ENCODE assay signal across 9 cellular contexts in genomic region chr19:55437410-55437809, GRCh38. TPM values are rescaled to one million over a fixed set of nuclear protein-coding genes. Genes with fewer than 3 reads are reported as not detected.
DNase-seq lines count a peak whose midpoint lies in the region; ATAC-seq and TF ChIP-seq lines count a peak whose summit lies in the region.
"Had no signal": no experiment of that assay in that cellular context is flagged by ENCODE, and none has a peak within 500 bp of the region (broad histone marks: within the 10 kb centered on the region; RNA-seq: fewer than 3 reads in every experiment).

No MANE protein-coding gene starts in this region.

- no peaks in the 10 kb centered on the region for H3K9me3 Mint-ChIP-seq in natural killer cell

- TF ChIP-seq CTCF in natural killer cell (IDR thresholded peaks at IDR 0.05), result no peak

- DNase-seq in NCI-H2171 treated with DMSO at 0.1 percent for 48 hours (lab: John Stamatoyannopoulos, UW), result peak; percentile 25
- DNase-seq in NCI-H2171 (lab: John Stamatoyannopoulos, UW), result no peak
- peak; percentile 33 for DNase-seq in NCI-H510A (lab: John Stamatoyannopoulos, UW)
- peak; percentile 62 for DNase-seq in cerebellar cortex (ENCODE audit: low spot score)
- DNase-seq in natural killer cell, result no peak
- DNase-seq in NCI-H1105 treated with DMSO at 0.1 percent for 48 hours (lab: John Stamatoyannopoulos, UW), result no peak

- H3K36me3 Mint-ChIP-seq in natural killer cell, result peaks cover 8% of the 10 kb centered on the region
- H3K36me3 Mint-ChIP-seq: IgD-negative memory B cell had no signal

- H3K4me3 Mint-ChIP-seq in natural killer cell, result no peak overlapping the region
- H3K4me3 Mint-ChIP-seq: IgD-negative memory B cell had no signal

- H3K4me1 Mint-ChIP-seq in natural killer cell, result peaks cover 11 to 25% of the 10 kb centered on the region in 2 donors

- intact Hi-C loops in natural killer cell (cut with micrococcal nuclease), result no loop called here

- peak in 2 of 3 donors; percentile 53 to 60 for ATAC-seq in natural killer cell
- no peak for ATAC-seq in GM21723 (IDR thresholded peaks at IDR 0.05; ENCODE audit: unreplicated experiment)
- no peak for ATAC-seq in GM21367 (IDR thresholded peaks at IDR 0.05; ENCODE audit: unreplicated experiment)

- H3K27ac Mint-ChIP-seq in natural killer cell, result no peak overlapping the region

- H3K27me3 Mint-ChIP-seq in natural killer cell (ENCODE audit: low read depth in 2 of 2), result peaks cover 36 to 47% of the 10 kb centered on the region in 2 donors

RNA-seq across cellular contexts. Expression of gene SHISA7, which starts 5.7 kb away (rescaled TPM):
- not detected for total RNA-seq in natural killer cell

RNA-seq across cellular contexts. Expression of gene ISOC2, which starts 24.0 kb away (rescaled TPM):
- 10 to 100 TPM in 1 of 3 donors, 1 to 10 TPM in 2; 7.2 to 12.4 (median 9.5) TPM for total RNA-seq in natural killer cell

RNA-seq across cellular contexts. Expression of gene C19orf85, which starts 27.1 kb away (rescaled TPM):
- total RNA-seq in natural killer cell, result not detected

RNA-seq across cellular contexts. Expression of gene UBE2S, which starts 29.8 kb away (rescaled TPM):
- total RNA-seq in natural killer cell, result 100 to 1,000 TPM in 1 of 3 donors, 10 to 100 TPM in 2; 60.2 to 107 (median 63.9) TPM

RNA-seq across cellular contexts. Expression of gene ZNF628, which starts 39.0 kb away (rescaled TPM):
- total RNA-seq in natural killer cell, result 10 to 100 TPM; 20.8 to 28.7 (median 24.1) TPM

Comparison
In these comparisons a context has a peak if more than half of its experiments do, and no peak if none do; other contexts are left out.
1. DNase-seq: peak in NCI-H2171 treated with DMSO at 0.1 percent for 48 hours (single experiment), NCI-H510A (single experiment) and cerebellar cortex (single experiment); none in NCI-H2171 (single experiment), natural killer cell (single experiment) and NCI-H1105 treated with DMSO at 0.1 percent for 48 hours (single experiment).
2. ATAC-seq: peak in natural killer cell (2 of 3); none in GM21723 (single experiment) and GM21367 (single experiment).